Comparison of ENCODE assay signal across 8 cellular contexts in the genomic region with DNA sequence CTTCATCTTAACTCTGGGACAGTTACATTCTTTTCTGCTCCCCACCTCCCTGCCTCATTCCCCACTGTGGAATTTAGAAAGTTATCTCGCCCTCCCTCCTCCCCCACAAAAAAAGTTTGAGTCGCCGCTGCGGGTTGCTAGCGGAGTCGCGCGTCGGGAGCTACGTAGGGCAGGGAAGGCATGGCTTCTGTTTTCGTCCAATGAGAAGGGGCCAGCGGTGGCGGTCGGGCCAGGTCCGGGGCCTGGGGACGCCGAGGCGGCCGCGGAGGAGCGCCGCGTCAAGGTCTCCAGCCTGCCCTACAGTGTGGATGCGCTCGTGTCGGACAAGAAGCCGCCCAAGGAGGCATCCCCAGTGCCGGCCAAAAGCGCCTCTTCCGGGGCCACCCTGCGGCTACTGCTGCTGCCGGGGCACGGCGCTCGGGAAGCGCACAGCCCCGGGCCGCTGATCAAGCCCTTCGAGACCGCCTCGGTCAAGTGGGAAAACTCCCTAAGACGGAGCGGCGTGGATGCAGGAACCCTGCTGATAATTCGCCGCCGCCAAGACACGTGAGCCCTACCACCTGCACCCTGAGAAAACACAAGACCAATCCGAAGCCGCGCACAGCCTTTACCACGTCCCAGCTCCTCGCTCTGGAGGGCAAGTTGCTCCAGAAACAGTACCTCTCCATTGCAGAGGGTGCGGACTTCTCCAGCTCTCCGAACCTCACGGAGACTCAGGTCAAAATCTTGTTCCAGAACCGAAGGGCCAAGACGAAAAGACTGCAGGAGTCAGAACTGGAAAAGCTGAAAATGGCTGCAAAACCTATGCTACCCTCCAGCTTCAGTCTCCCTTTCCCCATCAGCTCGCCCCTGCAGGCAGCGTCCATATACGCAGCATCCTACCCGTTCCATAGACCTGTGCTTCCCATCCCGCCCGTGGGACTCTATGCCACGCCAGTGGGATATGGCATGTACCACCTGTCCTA. TPM values are rescaled to one million over a fixed set of nuclear protein-coding genes. Genes with fewer than 3 reads are reported as not detected.
DNase-seq lines count a peak whose midpoint lies in the region; ATAC-seq and TF ChIP-seq lines count a peak whose summit lies in the region.

No MANE protein-coding gene starts in this region.

- peak; percentile 67 to 93 for ATAC-seq in left cardiac atrium
- no peak for ATAC-seq in gastrocnemius medialis
- no peak for ATAC-seq in GM18861 (IDR thresholded peaks at IDR 0.05; ENCODE audit: unreplicated experiment)
- ATAC-seq in HG03135 (IDR thresholded peaks at IDR 0.05; ENCODE audit: unreplicated experiment), result no peak
- no peak for ATAC-seq in HG02884 (IDR thresholded peaks at IDR 0.05; ENCODE audit: unreplicated experiment)

- H3K4me1 ChIP-seq in gastrocnemius medialis, result peaks cover 0 to 5% of the 10 kb centered on the region in 2 donors

- no peak for TF ChIP-seq POLR2A in gastrocnemius medialis (IDR thresholded peaks at IDR 0.05)

- intact Hi-C loops in left cardiac atrium (cut with DNase I), result no loop called here
- intact Hi-C loops in gastrocnemius medialis (cut with DNase I; ENCODE audit: low total_unique reads), result no loop called here

- no peak for TF ChIP-seq CTCF in gastrocnemius medialis (IDR thresholded peaks at IDR 0.05 in 4 of 5, conservative IDR thresholded peaks at IDR 0.05 in 1 of 5)

- peaks cover 19 to 39% (median 38%) of the 10 kb centered on the region in 3 donors for H3K27me3 ChIP-seq in gastrocnemius medialis

- peak overlapping the region; percentile 45 to 54 (median 52) for H3K4me3 ChIP-seq in gastrocnemius medialis

- DNase-seq in ACHN, result peak; percentile 10
- peak; percentile 59 for DNase-seq in NCI-H2227 treated with DMSO at 0.1 percent for 48 hours (lab: John Stamatoyannopoulos, UW)
- peak; percentile 38 for DNase-seq in activated T-helper 9 cell treated with anti-CD3 and anti-CD28 coated beads, Interleukin-2, amount 50 U/mL, for 16 hours (ENCODE audit: low read depth)
- peak; percentile 43 for DNase-seq in left cardiac atrium
- DNase-seq in gastrocnemius medialis, result no peak

- in situ Hi-C loops in ACHN (cut with HindIII; ENCODE audit: low pct_ligation_motif_present, low pct_unique_long_range_greater_than_20kb, low sequenced_read_pairs), result no loop called here
- in situ Hi-C loops in gastrocnemius medialis (cut with MboI; ENCODE audit: low sequenced_read_pairs in 4 of 4), result no loop called here

- no peak overlapping the region for H3K27ac ChIP-seq in gastrocnemius medialis

- H3K9me3 ChIP-seq in gastrocnemius medialis, result no peaks in the 10 kb centered on the region

- no peaks in the 10 kb centered on the region for H3K36me3 ChIP-seq in gastrocnemius medialis

RNA-seq across cellular contexts. Expression of a gene that starts 8.9 kb away (rescaled TPM):
- total RNA-seq in left cardiac atrium (not detected), gastrocnemius medialis (not detected)

RNA-seq across cellular contexts. Expression of a gene that starts 9.7 kb away (rescaled TPM):
- not detected for total RNA-seq in left cardiac atrium
- not detected for total RNA-seq in gastrocnemius medialis

RNA-seq across cellular contexts. Expression of a gene that starts 35.4 kb away (rescaled TPM):
- total RNA-seq in left cardiac atrium (not detected), gastrocnemius medialis (not detected)

Comparison
In these comparisons a context has a peak if more than half of its experiments do, and no peak if none do; other contexts are left out.
1. DNase-seq: peak in ACHN (single experiment), NCI-H2227 treated with DMSO at 0.1 percent for 48 hours (single experiment), activated T-helper 9 cell treated with anti-CD3 and anti-CD28 coated beads, Interleukin-2, amount 50 U/mL, for 16 hours (single experiment) and left cardiac atrium (single experiment); none in gastrocnemius medialis (0 of 2).
2. ATAC-seq: peak in left cardiac atrium (2 of 2); none in gastrocnemius medialis (0 of 2), GM18861 (single experiment), HG03135 (single experiment) and HG02884 (single experiment).